Comparison of ENCODE assay signal across 8 cellular contexts in the genomic region with DNA sequence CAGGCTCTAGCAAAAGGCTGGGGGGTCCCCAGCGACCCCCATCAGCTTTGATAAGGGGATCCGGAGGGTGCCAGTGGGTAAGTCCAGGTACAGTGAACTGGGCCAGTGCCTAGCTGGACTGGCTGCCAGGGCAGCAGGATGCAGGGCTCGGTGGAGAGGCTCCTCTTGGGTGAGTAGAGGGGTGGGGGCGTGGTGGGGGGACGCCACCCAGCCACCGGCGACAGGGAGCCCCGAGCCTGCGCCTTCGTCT. TPM values are rescaled to one million over a fixed set of nuclear protein-coding genes. Genes with fewer than 3 reads are reported as not detected.
DNase-seq lines count a peak whose midpoint lies in the region; ATAC-seq and TF ChIP-seq lines count a peak whose summit lies in the region.

No MANE protein-coding gene starts in this region.

- H3K4me1 Mint-ChIP-seq in progenitor cell of endocrine pancreas (ENCODE audit: low read depth): peaks cover 7% of the 10 kb centered on the region

- H3K4me3 ChIP-seq in DND-41 (ENCODE audit: low read depth in 1 of 2, low read length in 2 of 2): peak overlapping the region; percentile 42 to 67; a peak in 3 of 4 replicates
- H3K4me3 ChIP-seq in SJCRH30: peak overlapping the region; percentile 63
- H3K4me3 ChIP-seq in fibroblast of mammary gland (ENCODE audit: control insufficient read depth, low read depth, low read length): peak overlapping the region; percentile 62

- H3K27me3 ChIP-seq in DND-41 (ENCODE audit: insufficient read depth, low read length, poor library complexity) (peaks cover 15% of the 10 kb centered on the region), SJCRH30 (peaks cover 4% of the 10 kb centered on the region; the same call in 1 of the 2 replicates)

- H3K9me3 ChIP-seq in DND-41 (ENCODE audit: insufficient read depth, low read length, severe bottlenecking) (no peaks in the 10 kb centered on the region), SJCRH30 (replicated peaks) (no peaks in the 10 kb centered on the region)

- H3K4me3 Mint-ChIP-seq in progenitor cell of endocrine pancreas (ENCODE audit: low read depth): peak overlapping the region; percentile 59

- in situ Hi-C loops in ACHN (cut with HindIII; ENCODE audit: low pct_ligation_motif_present, low pct_unique_long_range_greater_than_20kb, low sequenced_read_pairs): no loop called here

- H3K27ac ChIP-seq in DND-41 (ENCODE audit: low read length) (no peak overlapping the region), SJCRH30 (no peak overlapping the region)

- H3K36me3 ChIP-seq in DND-41 (ENCODE audit: insufficient read depth, low read length) (no peaks in the 10 kb centered on the region), SJCRH30 (no peaks in the 10 kb centered on the region)

- TF ChIP-seq CTCF in DND-41 (IDR thresholded peaks at IDR 0.05; ENCODE audit: borderline replicate concordance, extremely low read depth, low read length, poor library complexity, severe bottlenecking) (no peak), fibroblast of mammary gland (conservative IDR thresholded peaks at IDR 0.05; ENCODE audit: control insufficient read depth, insufficient read depth, low read depth, low read length) (no peak), progenitor cell of endocrine pancreas (IDR thresholded peaks at IDR 0.05; ENCODE audit: unreplicated experiment) (no peak)

- H3K4me2 ChIP-seq in DND-41 (ENCODE audit: insufficient read depth, low read length): peak overlapping the region; percentile 97

- H3K27ac Mint-ChIP-seq in progenitor cell of endocrine pancreas: no peak overlapping the region

- peak overlapping the region; percentile 55 for H3K9ac ChIP-seq in DND-41 (ENCODE audit: low read depth, low read length)

- peak overlapping the region; percentile 88 for H2AFZ ChIP-seq in DND-41 (ENCODE audit: low read depth, low read length)

- H3K79me2 ChIP-seq in DND-41 (ENCODE audit: insufficient read depth, low read length): no peaks in the 10 kb centered on the region

- H3K9me3 Mint-ChIP-seq in progenitor cell of endocrine pancreas (ENCODE audit: low read depth): no peaks in the 10 kb centered on the region

- DNase-seq in DND-41: no peak
- DNase-seq in SJCRH30: no peak
- DNase-seq in fibroblast of mammary gland (ENCODE audit: low read depth): no peak
- no peak for DNase-seq in progenitor cell of endocrine pancreas (ENCODE audit: low spot score, unreplicated experiment)
- DNase-seq in OCI-M2 (lab: John Stamatoyannopoulos, UW; ENCODE audit: unreplicated experiment): no peak
- DNase-seq in NCI-H82 treated with DMSO at 0.1 percent for 48 hours (lab: John Stamatoyannopoulos, UW; ENCODE audit: unreplicated experiment): no peak
- DNase-seq in ACHN: no peak
- no peak for DNase-seq in islet precursor cell

- ATAC-seq in DND-41 (ENCODE audit: insufficient read depth, low read depth): no peak

- peaks cover 9% of the 10 kb centered on the region for H4K20me1 ChIP-seq in DND-41 (ENCODE audit: insufficient read depth, low read length)

- peaks cover 16% of the 10 kb centered on the region for H3K4me1 ChIP-seq in DND-41 (ENCODE audit: insufficient read depth, low read length)
- peaks cover 12% of the 10 kb centered on the region for H3K4me1 ChIP-seq in SJCRH30

- H3K36me3 Mint-ChIP-seq in progenitor cell of endocrine pancreas (ENCODE audit: insufficient read depth): no peaks in the 10 kb centered on the region

- H3K27me3 Mint-ChIP-seq in progenitor cell of endocrine pancreas: peaks cover 37% of the 10 kb centered on the region

RNA-seq across cellular contexts. Expression of a gene that starts 0.2 kb away (rescaled TPM):
- total RNA-seq in SJCRH30 (2014; rRNA removed; shearing (Covaris generic)): 0.49 and 0.68 TPM in 2 replicates
- 1.2 and 1.7 TPM in 2 replicates for total RNA-seq in progenitor cell of endocrine pancreas

RNA-seq across cellular contexts. Expression of a gene that starts 14.5 kb away (rescaled TPM):
- 1.1 and 1.4 TPM in 2 replicates for total RNA-seq in SJCRH30 (2014; rRNA removed; shearing (Covaris generic))
- total RNA-seq in progenitor cell of endocrine pancreas: 15.1 and 16.2 TPM in 2 replicates

RNA-seq across cellular contexts. Expression of a gene that starts 33.2 kb away (rescaled TPM):
- not detected in 2 replicates for total RNA-seq in SJCRH30 (2014; rRNA removed; shearing (Covaris generic))
- total RNA-seq in progenitor cell of endocrine pancreas: not detected in 2 replicates

RNA-seq across cellular contexts. Expression of a gene that starts 52.7 kb away (rescaled TPM):
- total RNA-seq in SJCRH30 (2014; rRNA removed; shearing (Covaris generic)): 56.4 and 70.0 TPM in 2 replicates
- total RNA-seq in progenitor cell of endocrine pancreas: 36.4 and 39.8 TPM in 2 replicates
